8 cellular contexts compared by ENCODE assay signal in the genomic region with DNA sequence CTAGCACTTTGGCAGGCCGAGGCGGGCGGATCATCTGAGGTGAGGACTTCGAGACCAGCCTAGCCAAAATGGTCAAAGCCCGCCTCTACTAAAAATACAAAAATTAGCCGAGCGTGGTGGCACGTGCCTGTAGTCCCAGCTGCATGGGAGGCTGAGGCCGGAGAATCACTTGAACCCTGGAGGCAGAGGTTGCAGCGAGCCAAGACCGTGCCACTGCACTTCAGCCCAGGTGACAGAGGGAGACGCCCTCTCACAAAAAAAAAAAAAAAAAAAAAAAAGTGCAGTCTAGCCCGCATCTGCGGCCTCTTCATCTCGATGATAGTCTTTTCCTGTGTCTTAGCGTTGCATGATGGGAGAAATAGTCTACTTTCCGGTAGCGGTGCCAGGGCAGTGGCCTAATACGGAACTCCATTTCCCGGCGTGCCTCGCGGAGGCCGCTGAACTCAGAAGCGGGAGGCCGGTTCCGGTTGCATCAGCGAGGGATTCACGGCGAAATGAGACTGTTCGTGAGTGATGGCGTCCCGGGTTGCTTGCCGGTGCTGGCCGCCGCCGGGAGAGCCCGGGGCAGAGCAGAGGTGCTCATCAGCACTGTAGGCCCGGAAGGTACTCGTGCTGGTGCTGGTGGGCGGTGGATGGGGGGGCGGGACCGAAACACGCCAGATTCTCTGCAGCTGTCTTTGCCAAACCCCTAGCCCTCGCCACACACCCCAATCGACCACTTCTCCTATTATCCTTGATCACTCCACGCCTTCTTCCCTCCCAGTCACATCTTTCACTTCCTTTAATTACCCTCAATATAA. TPM values are rescaled to one million over a fixed set of nuclear protein-coding genes. Genes with fewer than 3 reads are reported as not detected.
DNase-seq lines count a peak whose midpoint lies in the region; ATAC-seq and TF ChIP-seq lines count a peak whose summit lies in the region.

A gene (plus strand): TSS at position 472 of the 800 bp plus-strand sequence. CDS start 23 bp downstream, at position 495.

- H3K4me3 Mint-ChIP-seq in T-helper 17 cell: peak within 1 kb of the TSS; percentile 98

- TF ChIP-seq CTCF in prostate gland (IDR thresholded peaks at IDR 0.05): peak in 2 of 4 experiments; percentile 29 to 46

- intact Hi-C loops in left ventricle myocardium superior (cut with micrococcal nuclease): no loop called here
- intact Hi-C loops in prostate gland (cut with DNase I): no loop called here

- TF ChIP-seq POLR2A in prostate gland (IDR thresholded peaks at IDR 0.05): peak; percentile 14

- peak within 1 kb of the TSS; percentile 61 to 87 for H3K27ac ChIP-seq in prostate gland
- peak within 1 kb of the TSS; percentile 78 for H3K27ac ChIP-seq in urinary bladder (ENCODE audit: low read depth)

- no peaks in the 10 kb centered on the region for H3K27me3 Mint-ChIP-seq in T-helper 17 cell

- no peaks in the 10 kb centered on the region for H3K9me3 ChIP-seq in T-helper 17 cell (ENCODE audit: control insufficient read depth, low read length, poor library complexity, severe bottlenecking)
- no peaks in the 10 kb centered on the region for H3K9me3 ChIP-seq in prostate gland

- H3K36me3 ChIP-seq in prostate gland: peaks cover 0 to 3% of the 10 kb centered on the region in 2 donors
- H3K36me3 ChIP-seq in urinary bladder (ENCODE audit: insufficient read depth): peaks cover 6% of the 10 kb centered on the region

- no peaks in the 10 kb centered on the region for H3K27me3 ChIP-seq in prostate gland (replicated peaks; ENCODE audit: insufficient read depth)

- H3K36me3 Mint-ChIP-seq in T-helper 17 cell (ENCODE audit: low read depth): peaks cover 8% of the 10 kb centered on the region

- H3K4me3 ChIP-seq in prostate gland: peak within 1 kb of the TSS; percentile 62 to 75
- peak within 1 kb of the TSS; percentile 97 for H3K4me3 ChIP-seq in urinary bladder (ENCODE audit: low read depth, low read length)

- H3K4me1 ChIP-seq in prostate gland (replicated peaks) (peaks cover 10% of the 10 kb centered on the region), urinary bladder (ENCODE audit: insufficient read depth) (peaks cover 2% of the 10 kb centered on the region)

- H3K27ac Mint-ChIP-seq in T-helper 17 cell: peak within 1 kb of the TSS; percentile 97

- ATAC-seq in GM18498 (IDR thresholded peaks at IDR 0.05; ENCODE audit: unreplicated experiment) (peak; percentile 94), HG02938 (IDR thresholded peaks at IDR 0.05; ENCODE audit: unreplicated experiment) (peak; percentile 96), T-helper 17 cell (peak; percentile 98), left ventricle myocardium superior (peak; percentile 99)

- 6% methylated on average over 47 of the region's 47 CpGs for WGBS in prostate gland
- WGBS in urinary bladder: 6% methylated on average over 47 of the region's 47 CpGs

- peak; percentile 93 for DNase-seq in NCI-H1694 treated with DMSO at 0.1 percent for 48 hours (lab: John Stamatoyannopoulos, UW)
- DNase-seq in T-helper 17 cell: peak; percentile 80 to 87 (median 82)
- DNase-seq in amygdala (lab: John Stamatoyannopoulos, UW): peak; percentile 46 to 98 (median 91)
- DNase-seq in left ventricle myocardium superior: peak; percentile 94
- peak; percentile 98 for DNase-seq in prostate gland (ENCODE audit: low spot score)

- H3K4me1 Mint-ChIP-seq in T-helper 17 cell: peaks cover 31% of the 10 kb centered on the region

RNA-seq across cellular contexts. Expression of the gene that starts here (rescaled TPM):
- total RNA-seq in T-helper 17 cell (100 to 1,000 TPM; 175 to 180 TPM), left ventricle myocardium superior (72.7 TPM), prostate gland (10 to 100 TPM; 67.2 to 90.0 TPM), urinary bladder (55.1 TPM)
- polyA plus RNA-seq in urinary bladder: 59.9 TPM

Comparison
In these comparisons a context has a peak if more than half of its experiments do, and no peak if none do; other contexts are left out.
1. Peak in every context shown above with its lines: DNase-seq, ATAC-seq, H3K4me3 ChIP-seq and H3K27ac ChIP-seq.